ENCODE assay signal across 1 cellular context in the genomic region with DNA sequence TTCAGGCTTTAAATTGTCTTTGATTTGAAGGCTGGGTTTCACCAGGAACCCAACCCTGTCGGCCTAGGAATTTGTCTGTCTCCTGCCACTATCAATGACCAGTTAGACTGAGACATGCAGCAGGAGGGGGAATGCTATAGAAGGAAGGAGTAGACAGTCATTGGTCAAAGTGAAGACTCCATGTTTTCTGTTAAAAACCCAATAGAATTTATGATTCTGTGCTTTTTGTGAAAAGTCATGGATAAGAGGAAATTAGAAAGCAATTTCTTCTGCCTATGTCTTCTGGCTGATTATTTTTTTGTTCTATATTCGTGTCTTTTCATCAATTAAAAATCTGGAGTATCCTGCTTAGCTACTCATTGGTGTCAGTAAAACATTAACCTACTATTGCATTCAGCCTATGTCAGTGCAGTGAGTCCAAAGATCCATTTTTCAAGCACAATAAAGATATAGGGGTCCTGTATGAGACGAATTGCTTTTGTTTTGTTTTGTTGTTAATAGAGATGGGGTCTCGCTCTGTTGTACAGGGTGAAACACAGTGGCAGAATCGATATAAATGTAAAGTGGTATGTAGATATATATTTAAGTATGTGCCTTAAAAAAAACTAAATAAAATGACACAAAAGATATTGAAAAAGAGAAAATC.
TF ChIP-seq lines count a peak whose summit lies in the region.

No MANE protein-coding gene starts in this region.

TF ChIP-seq in A549, 52 proteins besides CTCF, POLR2A, EP300 and RAD21 (continued from another document):
- TF ChIP-seq, protein P1, sequence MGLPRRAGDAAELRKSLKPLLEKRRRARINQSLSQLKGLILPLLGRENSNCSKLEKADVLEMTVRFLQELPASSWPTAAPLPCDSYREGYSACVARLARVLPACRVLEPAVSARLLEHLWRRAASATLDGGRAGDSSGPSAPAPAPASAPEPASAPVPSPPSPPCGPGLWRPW (IDR thresholded peaks at IDR 0.05), result no peak
- TF ChIP-seq EHMT2 (IDR thresholded peaks at IDR 0.05; ENCODE audit: low read depth) (no peak), NR3C1 (IDR thresholded peaks at IDR 0.05) (no peak), HOXB5 (CRISPR knock-in tag; IDR thresholded peaks at IDR 0.05) (peak; percentile 88), CEBPB (IDR thresholded peaks at IDR 0.05) (no peak), JUN (IDR thresholded peaks at IDR 0.05) (no peak), KDM1A (IDR thresholded peaks at IDR 0.05; ENCODE audit: low read depth) (no peak), FOXS1 (CRISPR knock-in tag; IDR thresholded peaks at IDR 0.05) (peak; percentile 59), GATA3 (IDR thresholded peaks at IDR 0.05; ENCODE audit: borderline replicate concordance) (no peak), RFX5 (IDR thresholded peaks at IDR 0.05) (no peak), ZSCAN20 (CRISPR knock-in tag; IDR thresholded peaks at IDR 0.05) (peak; percentile 74), CBX8 (IDR thresholded peaks at IDR 0.05) (no peak), EHF (CRISPR knock-in tag; IDR thresholded peaks at IDR 0.05) (peak; percentile 85), NFE2L2 (conservative IDR thresholded peaks at IDR 0.05; ENCODE audit: low read length) (no peak), PHF8 (IDR thresholded peaks at IDR 0.05; ENCODE audit: borderline replicate concordance, low read depth) (no peak), ZC3H11A (IDR thresholded peaks at IDR 0.05) (no peak), FOSL2 (IDR thresholded peaks at IDR 0.05) (no peak), FOSL2 (CRISPR knock-in tag; IDR thresholded peaks at IDR 0.05) (0 out of 2 replicates have a peak, but pooled peaks have one; percentile 24), HOXA7 (CRISPR knock-in tag; IDR thresholded peaks at IDR 0.05) (peak; percentile 77; the same call in 1 of the 2 replicates), ZNF302 (CRISPR knock-in tag; IDR thresholded peaks at IDR 0.05) (no peak; the same call in 1 of the 2 replicates), TFCP2L1 (CRISPR knock-in tag; IDR thresholded peaks at IDR 0.05) (no peak), FOSB (CRISPR knock-in tag; IDR thresholded peaks at IDR 0.05) (peak; percentile 40), BHLHE40 (IDR thresholded peaks at IDR 0.05; ENCODE audit: low read depth, low read length) (no peak), RNF2 (IDR thresholded peaks at IDR 0.05; ENCODE audit: borderline replicate concordance, low read depth) (no peak), POLR2AphosphoS2 (conservative IDR thresholded peaks at IDR 0.05; ENCODE audit: low read length) (no peak), ESRRA (IDR thresholded peaks at IDR 0.05; ENCODE audit: borderline replicate concordance, low read length) (no peak), MAZ (IDR thresholded peaks at IDR 0.05; ENCODE audit: borderline replicate concordance, low read depth, low read length) (no peak), NPAS2 (CRISPR knock-in tag; IDR thresholded peaks at IDR 0.05; ENCODE audit: borderline replicate concordance) (no peak)
- TF ChIP-seq, protein P2, sequence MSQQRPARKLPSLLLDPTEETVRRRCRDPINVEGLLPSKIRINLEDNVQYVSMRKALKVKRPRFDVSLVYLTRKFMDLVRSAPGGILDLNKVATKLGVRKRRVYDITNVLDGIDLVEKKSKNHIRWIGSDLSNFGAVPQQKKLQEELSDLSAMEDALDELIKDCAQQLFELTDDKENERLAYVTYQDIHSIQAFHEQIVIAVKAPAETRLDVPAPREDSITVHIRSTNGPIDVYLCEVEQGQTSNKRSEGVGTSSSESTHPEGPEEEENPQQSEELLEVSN (IDR thresholded peaks at IDR 0.05; ENCODE audit: borderline replicate concordance, low read depth), result no peak
- TF ChIP-seq, protein P3, sequence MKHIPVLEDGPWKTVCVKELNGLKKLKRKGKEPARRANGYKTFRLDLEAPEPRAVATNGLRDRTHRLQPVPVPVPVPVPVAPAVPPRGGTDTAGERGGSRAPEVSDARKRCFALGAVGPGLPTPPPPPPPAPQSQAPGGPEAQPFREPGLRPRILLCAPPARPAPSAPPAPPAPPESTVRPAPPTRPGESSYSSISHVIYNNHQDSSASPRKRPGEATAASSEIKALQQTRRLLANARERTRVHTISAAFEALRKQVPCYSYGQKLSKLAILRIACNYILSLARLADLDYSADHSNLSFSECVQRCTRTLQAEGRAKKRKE (CRISPR knock-in tag; IDR thresholded peaks at IDR 0.05; ENCODE audit: low read depth), result peak; percentile 82
- TF ChIP-seq, protein P4, sequence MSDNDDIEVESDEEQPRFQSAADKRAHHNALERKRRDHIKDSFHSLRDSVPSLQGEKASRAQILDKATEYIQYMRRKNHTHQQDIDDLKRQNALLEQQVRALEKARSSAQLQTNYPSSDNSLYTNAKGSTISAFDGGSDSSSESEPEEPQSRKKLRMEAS (IDR thresholded peaks at IDR 0.05), result no peak
- TF ChIP-seq, protein P5, sequence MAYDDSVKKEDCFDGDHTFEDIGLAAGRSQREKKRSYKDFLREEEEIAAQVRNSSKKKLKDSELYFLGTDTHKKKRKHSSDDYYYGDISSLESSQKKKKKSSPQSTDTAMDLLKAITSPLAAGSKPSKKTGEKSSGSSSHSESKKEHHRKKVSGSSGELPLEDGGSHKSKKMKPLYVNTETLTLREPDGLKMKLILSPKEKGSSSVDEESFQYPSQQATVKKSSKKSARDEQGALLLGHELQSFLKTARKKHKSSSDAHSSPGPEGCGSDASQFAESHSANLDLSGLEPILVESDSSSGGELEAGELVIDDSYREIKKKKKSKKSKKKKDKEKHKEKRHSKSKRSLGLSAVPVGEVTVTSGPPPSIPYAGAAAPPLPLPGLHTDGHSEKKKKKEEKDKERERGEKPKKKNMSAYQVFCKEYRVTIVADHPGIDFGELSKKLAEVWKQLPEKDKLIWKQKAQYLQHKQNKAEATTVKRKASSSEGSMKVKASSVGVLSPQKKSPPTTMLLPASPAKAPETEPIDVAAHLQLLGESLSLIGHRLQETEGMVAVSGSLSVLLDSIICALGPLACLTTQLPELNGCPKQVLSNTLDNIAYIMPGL (CRISPR knock-in tag; IDR thresholded peaks at IDR 0.05; ENCODE audit: borderline replicate concordance), result no peak
